27 cellular contexts compared by ENCODE assay signal in the genomic region with DNA sequence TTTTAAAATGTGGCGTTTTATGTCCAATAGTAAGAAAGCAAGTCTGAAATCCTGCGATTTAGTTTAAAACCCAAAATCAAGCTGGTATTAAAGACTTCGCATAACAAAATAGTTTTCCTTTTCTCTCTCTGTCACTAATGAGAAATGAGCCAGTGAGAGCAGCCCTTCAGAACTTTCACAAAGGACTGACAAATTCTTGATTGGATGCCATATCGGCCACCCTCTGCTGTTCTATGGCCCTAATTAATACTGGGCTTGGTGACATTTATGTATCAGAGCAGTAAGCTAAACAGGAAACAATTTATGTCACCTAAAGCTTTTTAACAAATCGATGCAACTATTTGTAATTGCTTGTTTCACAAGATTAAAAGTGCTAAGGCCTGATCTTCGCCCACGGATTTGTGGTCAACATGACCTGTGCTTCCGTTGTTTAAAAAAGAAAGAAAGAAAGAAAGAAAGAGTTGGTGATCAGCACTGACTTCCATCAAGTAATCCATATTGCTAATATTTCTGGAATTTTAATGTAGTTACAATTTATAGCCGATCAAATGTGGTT.
DNase-seq lines count a peak whose midpoint lies in the region; ATAC-seq and TF ChIP-seq lines count a peak whose summit lies in the region.
"Had no signal": no experiment of that assay in that cellular context is flagged by ENCODE, and none has a peak within 500 bp of the region (broad histone marks: within the 10 kb centered on the region; RNA-seq: fewer than 3 reads in every experiment).

No MANE protein-coding gene starts in this region.

- peak overlapping the region; percentile 26 for H3K27ac Mint-ChIP-seq in progenitor cell of endocrine pancreas
- H3K27ac Mint-ChIP-seq: CD8-positive, alpha-beta T cell; H9; HFFc6 had no signal

- H3K27ac ChIP-seq in A673 (ENCODE audit: low read depth, low read length, poor library complexity, severe bottlenecking): no peak overlapping the region
- H3K27ac ChIP-seq: 22Rv1; BLaER1 treated with 17β-estradiol and CSF1 and Interleukin-3, amounts not matched to agents 10 nM and 100 nM had no signal

- no peaks in the 10 kb centered on the region for H3K27me3 Mint-ChIP-seq in progenitor cell of endocrine pancreas

- H3K4me1 ChIP-seq in A673 (ENCODE audit: insufficient read depth, low read length, poor library complexity, severe bottlenecking): peaks cover 49% of the 10 kb centered on the region
- H3K4me1 ChIP-seq: BLaER1 treated with 17β-estradiol and CSF1 and Interleukin-3, amounts not matched to agents 10 nM and 100 nM had no signal

- CTCF ChIA-PET in A673 (lab: Charles Lee): no interaction called here

- H3K9me3 ChIP-seq in A673 (ENCODE audit: low read depth, low read length, poor library complexity, severe bottlenecking): no peaks in the 10 kb centered on the region
- H3K9me3 ChIP-seq: BLaER1 treated with 17β-estradiol and CSF1 and Interleukin-3, amounts not matched to agents 10 nM and 100 nM had no signal

- BruUV-seq in A673 (replicated peaks; lab: Mats Ljungman, UMichigan): no TSS peak

- H3K9me3 Mint-ChIP-seq in progenitor cell of endocrine pancreas (ENCODE audit: low read depth): no peaks in the 10 kb centered on the region
- H3K9me3 Mint-ChIP-seq: CD8-positive, alpha-beta T cell; H9; HFFc6 had no signal

- no peak for ATAC-seq in HG02981 (IDR thresholded peaks at IDR 0.05; ENCODE audit: unreplicated experiment)
- ATAC-seq: CD8-positive, alpha-beta T cell; K562; Panc1 had no signal

- DNase-seq in NCI-H1417 (lab: John Stamatoyannopoulos, UW): peak in 2 of 3 experiments; percentile 17 to 64
- DNase-seq in NCI-H1417 treated with DMSO at 0.1 percent for 48 hours (lab: John Stamatoyannopoulos, UW): no peak
- DNase-seq in A673 (ENCODE audit: low spot score): peak; percentile 47
- DNase-seq in astrocyte of the hippocampus (ENCODE audit: low read depth, low spot score): peak; percentile 60
- DNase-seq in progenitor cell of endocrine pancreas (ENCODE audit: low spot score, unreplicated experiment): no peak
- no peak for DNase-seq in NOMO-1 treated with DMSO at 0.1 percent for 48 hours (lab: John Stamatoyannopoulos, UW; ENCODE audit: unreplicated experiment)
- DNase-seq in LoVo (ENCODE audit: low spot score): no peak
- DNase-seq: Calu3; CD8-positive, alpha-beta T cell; DMS53; EL; H9; HFFc6; MM.1S; NCI-H1092; NCI-H146; NCI-H2029; NCI-H226; NCI-H510A treated with DMSO at 0.1 percent for 48 hours; NCI-H774; NK-92 treated with Interleukin-12 subunit alpha and Interleukin-12 subunit beta, amount 100 ng/mL, for 24 hours; SIG-M5 had no signal

- no peak overlapping the region for H3K4me3 Mint-ChIP-seq in progenitor cell of endocrine pancreas (ENCODE audit: low read depth)
- H3K4me3 Mint-ChIP-seq: CD8-positive, alpha-beta T cell; H9; HFFc6 had no signal

- POLR2A ChIA-PET in A673 (lab: Charles Lee; ENCODE audit: low non-redundant PET): no interaction called here

- no peak for TF ChIP-seq CTCF in A673 (conservative IDR thresholded peaks at IDR 0.05; ENCODE audit: low read depth, low read length)
- no peak for TF ChIP-seq CTCF in progenitor cell of endocrine pancreas (IDR thresholded peaks at IDR 0.05; ENCODE audit: unreplicated experiment)

- intact Hi-C loops in A673 (cut with micrococcal nuclease; ENCODE audit: unreplicated experiment): no loop called here

- H3K4me1 Mint-ChIP-seq in progenitor cell of endocrine pancreas (ENCODE audit: low read depth): peaks cover 10% of the 10 kb centered on the region

- no peaks in the 10 kb centered on the region for H3K36me3 Mint-ChIP-seq in progenitor cell of endocrine pancreas (ENCODE audit: insufficient read depth)

- H3K27me3 ChIP-seq in A673 (replicated peaks; ENCODE audit: insufficient read depth, low read depth, low read length, poor library complexity): no peaks in the 10 kb centered on the region
- H3K27me3 ChIP-seq: BLaER1 treated with 17β-estradiol and CSF1 and Interleukin-3, amounts not matched to agents 10 nM and 100 nM had no signal

- no peak overlapping the region for H3K4me3 ChIP-seq in A673 (ENCODE audit: low read depth, low read length, poor library complexity, severe bottlenecking)
- H3K4me3 ChIP-seq: BLaER1 treated with 17β-estradiol and CSF1 and Interleukin-3, amounts not matched to agents 10 nM and 100 nM; K562 had no signal

- no peaks in the 10 kb centered on the region for H3K36me3 ChIP-seq in A673 (ENCODE audit: insufficient read depth, low read length, poor library complexity, severe bottlenecking)

Comparison
In these comparisons a context has a peak if more than half of its experiments do, and no peak if none do; other contexts are left out.
1. DNase-seq: peak in NCI-H1417 (2 of 3), A673 (single experiment) and astrocyte of the hippocampus (single experiment); none in NCI-H1417 treated with DMSO at 0.1 percent for 48 hours (single experiment), progenitor cell of endocrine pancreas (single experiment), NOMO-1 treated with DMSO at 0.1 percent for 48 hours (single experiment) and LoVo (single experiment).